Comparison of ENCODE assay signal across 1 cellular context in the genomic region with DNA sequence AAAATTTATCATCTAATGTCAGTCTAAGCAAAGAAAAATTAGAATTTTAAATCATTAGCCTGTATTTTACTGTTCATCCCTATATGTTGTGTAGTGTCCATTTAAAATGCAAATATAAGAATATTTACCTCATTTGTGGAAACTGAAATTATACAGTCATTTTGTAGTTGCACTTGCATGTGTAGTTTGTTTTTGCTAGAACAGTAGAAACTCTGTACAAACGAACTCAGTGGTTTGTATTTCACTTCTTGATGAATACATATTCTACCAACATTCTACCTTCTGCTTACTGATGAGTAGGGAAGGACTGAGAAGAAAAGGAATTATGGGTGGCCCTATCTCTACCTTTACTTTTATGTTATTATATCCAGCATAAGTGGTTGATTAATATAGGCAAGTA.
TF ChIP-seq lines count a peak whose summit lies in the region.

No MANE protein-coding gene starts in this region.

TF ChIP-seq in GM12878, 131 proteins besides CTCF, POLR2A, EP300 and RAD21 (continued from another document):
- no peak for TF ChIP-seq ATF7 (IDR thresholded peaks at IDR 0.05; ENCODE audit: low read depth)
- TF ChIP-seq ZSCAN29 (IDR thresholded peaks at IDR 0.05), result no peak
- no peak for TF ChIP-seq NR2C2 (IDR thresholded peaks at IDR 0.05; ENCODE audit: borderline replicate concordance, control insufficient read depth, insufficient read length, low read depth)
- no peak for TF ChIP-seq CHD4 (IDR thresholded peaks at IDR 0.05)
- no peak for TF ChIP-seq TCF12 (IDR thresholded peaks at IDR 0.05; ENCODE audit: low read depth, low read length)
